ENCODE assay signal across 17 cellular contexts in the genomic region with DNA sequence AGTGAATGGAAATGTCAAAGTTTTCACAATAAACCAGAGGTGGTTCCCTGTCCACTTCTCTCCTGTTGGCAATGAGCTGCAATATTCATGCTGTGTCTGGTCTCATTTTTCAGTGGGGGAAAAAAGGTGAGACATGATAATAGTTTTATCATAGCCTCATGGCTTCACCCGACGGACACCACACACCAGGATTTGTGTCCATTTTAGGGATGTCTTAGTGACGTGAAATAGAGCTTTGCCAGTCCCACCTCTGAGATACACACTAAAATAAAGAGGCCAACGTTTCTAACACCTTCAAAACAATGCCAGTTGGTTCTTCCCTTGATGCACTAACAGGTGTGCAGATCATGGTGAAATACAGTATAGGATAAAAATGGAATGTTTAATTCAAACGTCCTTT.
DNase-seq lines count a peak whose midpoint lies in the region; ATAC-seq and TF ChIP-seq lines count a peak whose summit lies in the region.
"Had no signal": no experiment of that assay in that cellular context is flagged by ENCODE, and none has a peak within 500 bp of the region (broad histone marks: within the 10 kb centered on the region; RNA-seq: fewer than 3 reads in every experiment).

No MANE protein-coding gene starts in this region.

- no peak overlapping the region for H3K9ac ChIP-seq in HCT116 (ENCODE audit: low read length)

- H3K36me3 ChIP-seq in CD8-positive, alpha-beta T cell (ENCODE audit: insufficient read depth, low read length): no peaks in the 10 kb centered on the region
- H3K36me3 ChIP-seq in HCT116 (ENCODE audit: control insufficient read depth in 1 of 2, insufficient read depth in 2 of 2, low read length in 2 of 2): no peaks in the 10 kb centered on the region
- H3K36me3 ChIP-seq in ascending aorta: no peaks in the 10 kb centered on the region
- H3K36me3 ChIP-seq in naive thymus-derived CD4-positive, alpha-beta T cell (ENCODE audit: control insufficient read depth in 2 of 3, insufficient read depth in 3 of 3, low read length in 3 of 3): no peaks in the 10 kb centered on the region

- no peak overlapping the region for H3K27ac ChIP-seq in CD8-positive, alpha-beta T cell (ENCODE audit: low read depth, low read length)
- H3K27ac ChIP-seq in HCT116 (ENCODE audit: low read depth, low read length): no peak overlapping the region
- peak overlapping the region; percentile 54 to 60 for H3K27ac ChIP-seq in ascending aorta
- no peak overlapping the region for H3K27ac ChIP-seq in naive thymus-derived CD4-positive, alpha-beta T cell (ENCODE audit: low read depth, low read length)
- H3K27ac ChIP-seq: SK-N-MC had no signal

- TF ChIP-seq CTCF in CD8-positive, alpha-beta T cell (IDR thresholded peaks at IDR 0.05): no peak
- TF ChIP-seq CTCF in HCT116 (IDR thresholded peaks at IDR 0.05 in 2 of 3, conservative IDR thresholded peaks at IDR 0.05 in 1 of 3; ENCODE audit: borderline replicate concordance in 1 of 3, insufficient read depth in 1 of 3, low read depth in 2 of 3, low read length in 2 of 3) (no peak), ascending aorta (IDR thresholded peaks at IDR 0.05) (no peak)

- intact Hi-C loops in CD8-positive, alpha-beta T cell (cut with DNase I, micrococcal nuclease): loop anchor here in 1 of 2 experiments (5.0 kb wide), 1 partner anchor 42 kb away; no protein-coding TSS in a partner anchor
- intact Hi-C loops in HCT116 (cut with micrococcal nuclease): no loop called here
- intact Hi-C loops in ascending aorta (cut with DNase I): no loop called here
- intact Hi-C loops in naive thymus-derived CD4-positive, alpha-beta T cell (cut with micrococcal nuclease): loop anchor here in 1 of 2 donors (5.0 kb wide), 1 partner anchor 128 kb away; a partner anchor contains a TSS

- DNase-seq in CD8-positive, alpha-beta T cell: peak in 1 of 7 experiments; percentile 21
- DNase-seq in HCT116 (ENCODE audit: low read depth, low spot score): no peak
- no peak for DNase-seq in ascending aorta (ENCODE audit: low spot score in 2 of 2)
- no peak for DNase-seq in naive thymus-derived CD4-positive, alpha-beta T cell
- no peak for DNase-seq in SHP77 (lab: John Stamatoyannopoulos, UW)
- no peak for DNase-seq in NCI-H1092 (lab: John Stamatoyannopoulos, UW)
- no peak for DNase-seq in occipital lobe (lab: John Stamatoyannopoulos, UW)
- no peak for DNase-seq in cerebellar nuclear complex (lab: John Stamatoyannopoulos, UW)
- DNase-seq: COR-L47, DMS53, HCEC 1CT, NCI-H2107, NCI-H345, NCI-H69, PC-9 had no signal

- no peaks in the 10 kb centered on the region for H3K79me2 ChIP-seq in HCT116 (ENCODE audit: insufficient read depth, low read length)

- CTCF ChIA-PET in CD8-positive, alpha-beta T cell (lab: Charles Lee): interaction anchor here (0.8 to 1.1 kb wide), 2 partner anchors 101 to 102 kb away, joined by 3 read pairs; no protein-coding TSS in a partner anchor
- CTCF ChIA-PET in HCT116 (lab: Charles Lee): interaction anchor here (0.6 kb wide), 1 partner anchor 91 kb away, joined by 3 read pairs; a partner anchor contains a TSS
- CTCF ChIA-PET in naive thymus-derived CD4-positive, alpha-beta T cell (lab: Charles Lee): interaction anchor here (1.0 kb wide), 1 partner anchor 101 kb away, joined by 4 read pairs; no protein-coding TSS in a partner anchor

- RAD21 ChIA-PET in HCT116 (lab: Charles Lee; ENCODE audit: low non-redundant PET in 1 of 2, low total read pairs in 2 of 2, uncharacterized antibody in 2 of 2, unreplicated experiment in 2 of 2): no interaction called here

- H3K4me3 ChIP-seq in CD8-positive, alpha-beta T cell (ENCODE audit: low read depth, low read length): no peak overlapping the region
- H3K4me3 ChIP-seq in HCT116 (replicated peaks in 1 of 2; ENCODE audit: low read depth in 1 of 2, low read length in 2 of 2): no peak overlapping the region
- no peak overlapping the region for H3K4me3 ChIP-seq in ascending aorta
- no peak overlapping the region for H3K4me3 ChIP-seq in naive thymus-derived CD4-positive, alpha-beta T cell (ENCODE audit: low read length)
- H3K4me3 ChIP-seq: PC-9, SK-N-MC had no signal

- no peaks in the 10 kb centered on the region for H3K9me3 ChIP-seq in CD8-positive, alpha-beta T cell (ENCODE audit: low read length)
- H3K9me3 ChIP-seq in HCT116 (ENCODE audit: control insufficient read depth in 1 of 2, insufficient read depth in 1 of 2, low read depth in 1 of 2, low read length in 2 of 2): no peaks in the 10 kb centered on the region
- peaks cover 0 to 15% of the 10 kb centered on the region in 2 donors for H3K9me3 ChIP-seq in ascending aorta
- H3K9me3 ChIP-seq in naive thymus-derived CD4-positive, alpha-beta T cell (ENCODE audit: control insufficient read depth in 2 of 3, low read length in 3 of 3): no peaks in the 10 kb centered on the region

- H3K9me2 ChIP-seq in HCT116 (ENCODE audit: insufficient read depth): no peaks in the 10 kb centered on the region

- H3K27me3 Mint-ChIP-seq in CD8-positive, alpha-beta T cell (ENCODE audit: low read depth): no peaks in the 10 kb centered on the region
- H3K27me3 Mint-ChIP-seq in naive thymus-derived CD4-positive, alpha-beta T cell: peaks cover 0 to 4% (median 0%) of the 10 kb centered on the region in 5 donors

- H3K4me2 ChIP-seq in HCT116 (ENCODE audit: low read length): peak overlapping the region; percentile 58

- H2AFZ ChIP-seq in HCT116 (ENCODE audit: low read depth, low read length, poor library complexity, severe bottlenecking): peak overlapping the region; percentile 51

- POLR2A ChIA-PET in CD8-positive, alpha-beta T cell (lab: Charles Lee): no interaction called here
- POLR2A ChIA-PET in HCT116 (lab: Charles Lee): no interaction called here
- POLR2A ChIA-PET in naive thymus-derived CD4-positive, alpha-beta T cell (lab: Charles Lee): no interaction called here

- TF ChIP-seq RAD21 in HCT116 (IDR thresholded peaks at IDR 0.05; ENCODE audit: low read depth): no peak

- no peak for TF ChIP-seq POLR2A in HCT116 (IDR thresholded peaks at IDR 0.05; ENCODE audit: borderline replicate concordance, extremely low read depth, insufficient read depth, insufficient read length)

- ATAC-seq in CD8-positive, alpha-beta T cell: no peak
- no peak for ATAC-seq in HCT116
- ATAC-seq in naive thymus-derived CD4-positive, alpha-beta T cell: no peak

- H3K36me3 Mint-ChIP-seq in CD8-positive, alpha-beta T cell: no peaks in the 10 kb centered on the region
- peaks cover 1 to 10% (median 8%) of the 10 kb centered on the region in 5 donors for H3K36me3 Mint-ChIP-seq in naive thymus-derived CD4-positive, alpha-beta T cell
- H3K36me3 Mint-ChIP-seq: IgD-negative memory B cell had no signal

- peak overlapping the region; percentile 9 for H3K4me3 Mint-ChIP-seq in CD8-positive, alpha-beta T cell
- H3K4me3 Mint-ChIP-seq in naive thymus-derived CD4-positive, alpha-beta T cell: peak overlapping the region in 6 of 10 donors; percentile 14 to 71 (median 40)
- H3K4me3 Mint-ChIP-seq: IgD-negative memory B cell had no signal

- H3K27ac Mint-ChIP-seq in CD8-positive, alpha-beta T cell: peak overlapping the region; percentile 64
- peak overlapping the region in 8 of 9 donors; percentile 9 to 99 (median 70) for H3K27ac Mint-ChIP-seq in naive thymus-derived CD4-positive, alpha-beta T cell
- H3K27ac Mint-ChIP-seq: IgD-negative memory B cell had no signal

- H4K20me1 ChIP-seq in HCT116 (ENCODE audit: insufficient read depth): no peaks in the 10 kb centered on the region

- peaks cover 53% of the 10 kb centered on the region for H3K4me1 ChIP-seq in CD8-positive, alpha-beta T cell (ENCODE audit: insufficient read depth, low read length)
- H3K4me1 ChIP-seq in HCT116 (ENCODE audit: control insufficient read depth in 1 of 2, insufficient read depth in 2 of 2, low read length in 2 of 2) (peaks cover 17 to 49% of the 10 kb centered on the region in 2 experiments), ascending aorta (peaks cover 0 to 6% of the 10 kb centered on the region in 2 donors)
- peaks cover 8 to 54% of the 10 kb centered on the region in 2 donors for H3K4me1 ChIP-seq in naive thymus-derived CD4-positive, alpha-beta T cell (ENCODE audit: control insufficient read depth in 2 of 2, insufficient read depth in 2 of 2, low read length in 2 of 2)

- H3K27me3 ChIP-seq in CD8-positive, alpha-beta T cell (ENCODE audit: insufficient read depth, low read length): no peaks in the 10 kb centered on the region
- H3K27me3 ChIP-seq in HCT116 (ENCODE audit: insufficient read depth, low read length): no peaks in the 10 kb centered on the region
- H3K27me3 ChIP-seq in ascending aorta: no peaks in the 10 kb centered on the region
- H3K27me3 ChIP-seq in naive thymus-derived CD4-positive, alpha-beta T cell (ENCODE audit: control insufficient read depth in 2 of 2, insufficient read depth in 2 of 2, low read length in 2 of 2): no peaks in the 10 kb centered on the region

- H3K4me1 Mint-ChIP-seq in CD8-positive, alpha-beta T cell (ENCODE audit: low read depth): peaks cover 52% of the 10 kb centered on the region
- peaks cover 18 to 73% (median 64%) of the 10 kb centered on the region in 7 donors for H3K4me1 Mint-ChIP-seq in naive thymus-derived CD4-positive, alpha-beta T cell

- peaks cover 12% of the 10 kb centered on the region for H3K9me3 Mint-ChIP-seq in CD8-positive, alpha-beta T cell
- peaks cover 1 to 35% (median 8%) of the 10 kb centered on the region in 11 donors for H3K9me3 Mint-ChIP-seq in naive thymus-derived CD4-positive, alpha-beta T cell

- BruUV-seq in HCT116 (replicated peaks; lab: Mats Ljungman, UMichigan): no TSS peak

TF ChIP-seq in HCT116, 20 proteins besides CTCF, POLR2A, EP300 and RAD21:
- TF ChIP-seq SP1 (IDR thresholded peaks at IDR 0.05; ENCODE audit: low read depth) (no peak), SRF (IDR thresholded peaks at IDR 0.05; ENCODE audit: low read depth) (no peak), CEBPB (IDR thresholded peaks at IDR 0.05; ENCODE audit: low read depth) (no peak), JUND (IDR thresholded peaks at IDR 0.05) (no peak)
TF ChIP-seq in HCT116: peak in this region for 0.

Comparison
In these comparisons a context has a peak if more than half of its experiments do, and no peak if none do; other contexts are left out.
1. H3K27ac ChIP-seq: peak in ascending aorta (2 of 2); none in CD8-positive, alpha-beta T cell (single experiment), HCT116 (single experiment) and naive thymus-derived CD4-positive, alpha-beta T cell (single experiment).